In the genomic region with DNA sequence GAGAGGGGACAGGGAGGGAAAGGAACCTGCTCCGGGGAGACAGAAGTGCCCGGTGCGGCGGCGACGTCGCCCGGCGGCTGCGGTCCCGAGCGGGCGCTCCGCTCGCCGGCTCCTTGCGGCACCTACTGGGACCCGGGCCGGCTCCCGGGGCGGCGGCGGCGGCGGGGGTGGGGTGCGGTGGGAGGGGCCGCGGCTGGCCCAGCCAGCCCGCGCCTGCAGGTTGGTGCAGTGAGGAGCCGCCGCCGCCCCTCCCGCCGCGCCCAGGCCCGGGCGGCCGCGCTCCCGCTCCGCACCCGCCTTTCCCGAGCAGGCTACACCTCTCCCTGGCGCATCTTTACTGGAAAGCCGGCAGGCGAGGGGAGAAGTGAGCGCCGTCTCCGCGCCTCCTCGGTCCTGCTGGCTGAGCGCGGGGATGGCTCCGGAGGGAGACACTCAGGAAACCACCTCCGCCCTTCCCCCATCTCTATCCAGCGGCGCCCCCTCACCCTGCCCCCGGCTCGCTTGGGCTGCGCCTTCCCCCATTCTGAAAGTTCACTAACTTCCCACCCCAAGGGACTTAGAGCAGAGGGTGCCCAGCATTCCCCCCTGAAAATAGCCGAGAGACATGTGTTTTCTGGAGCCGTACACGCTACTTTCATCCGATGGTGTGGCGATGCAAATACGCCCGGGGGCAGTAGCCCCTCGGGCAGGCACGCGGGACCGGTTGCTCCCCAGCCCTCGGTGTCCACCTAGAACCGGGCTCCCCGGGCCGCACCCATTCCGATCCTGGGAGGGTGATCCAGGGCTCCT, we compare ENCODE assay signal across 8 cellular contexts. TPM values are rescaled to one million over a fixed set of nuclear protein-coding genes. Genes with fewer than 3 reads are reported as not detected.
A peak's percentile ranks its signal among the peaks of the same experiment; 100 is the strongest.
DNase-seq lines count a peak whose midpoint lies in the region; ATAC-seq and TF ChIP-seq lines count a peak whose summit lies in the region.

A gene (minus strand): TSS at position 127 of the 789 bp plus-strand sequence.

- peak within 1 kb of the TSS; percentile 96 for H4K8ac ChIP-seq in neuronal stem cell (ENCODE audit: low read depth, low read length)

- peak within 1 kb of the TSS; percentile 99 for H3K18ac ChIP-seq in neuronal stem cell (ENCODE audit: low read length)

- H2BK15ac ChIP-seq in neuronal stem cell (ENCODE audit: low read length), result peak within 1 kb of the TSS; percentile 97

- no peaks in the 10 kb centered on the region for H3K36me3 ChIP-seq in neuronal stem cell (replicated peaks in 1 of 2; ENCODE audit: control insufficient read depth in 2 of 2, insufficient read depth in 2 of 2, low read length in 2 of 2)

- H3K27ac ChIP-seq in neuronal stem cell (replicated peaks; ENCODE audit: low read length), result peak within 1 kb of the TSS; percentile 72

- H3K4me3 ChIP-seq in epithelial cell of esophagus (ENCODE audit: low read length) (peak within 1 kb of the TSS; percentile 51), neuronal stem cell (ENCODE audit: low read length in 2 of 2) (peak within 1 kb of the TSS; percentile 52 to 97)

- H3K27me3 ChIP-seq in neuronal stem cell (ENCODE audit: control insufficient read depth in 3 of 3, insufficient read depth in 3 of 3, low read depth in 1 of 3, low read length in 3 of 3), result peaks cover 0 to 39% (median 10%) of the 10 kb centered on the region in 3 experiments

- H3K9me3 ChIP-seq in neuronal stem cell (replicated peaks in 1 of 2; ENCODE audit: control insufficient read depth in 2 of 2, insufficient read depth in 1 of 2, low read depth in 1 of 2, low read length in 2 of 2), result no peaks in the 10 kb centered on the region

- peak within 1 kb of the TSS; percentile 89 for H3K9ac ChIP-seq in neuronal stem cell (ENCODE audit: low read depth, low read length, poor library complexity)

- ATAC-seq in HG03442 (IDR thresholded peaks at IDR 0.05; ENCODE audit: unreplicated experiment), result no peak

- peak within 1 kb of the TSS; percentile 87 for H2BK5ac ChIP-seq in neuronal stem cell (ENCODE audit: low read length)

- H3K14ac ChIP-seq in neuronal stem cell (ENCODE audit: low read length), result peak within 1 kb of the TSS; percentile 82

- peak within 1 kb of the TSS; percentile 87 for H2BK120ac ChIP-seq in neuronal stem cell (ENCODE audit: low read depth, low read length)

- H2AK5ac ChIP-seq in neuronal stem cell (ENCODE audit: low read depth, low read length), result peak within 1 kb of the TSS; percentile 56

- peaks cover 2 to 4% of the 10 kb centered on the region in 2 donors for H3K4me1 ChIP-seq in neuronal stem cell (ENCODE audit: control insufficient read depth in 2 of 2, insufficient read depth in 1 of 2, low read depth in 1 of 2, low read length in 2 of 2)

- DNase-seq in NCI-H2081 (lab: John Stamatoyannopoulos, UW), result peak; percentile 59 to 79
- DNase-seq in NCI-H2081 treated with DMSO at 0.1 percent for 48 hours (lab: John Stamatoyannopoulos, UW), result no peak
- DNase-seq in NCI-H69 (lab: John Stamatoyannopoulos, UW), result peak; percentile 74
- DNase-seq in epithelial cell of esophagus (ENCODE audit: low read depth), result peak; percentile 57
- peak; percentile 35 for DNase-seq in neuronal stem cell (ENCODE audit: low spot score)
- no peak for DNase-seq in 8988T
- DNase-seq in HuH-7 (ENCODE audit: low spot score), result no peak

- no peak for TF ChIP-seq CTCF in epithelial cell of esophagus (IDR thresholded peaks at IDR 0.05; ENCODE audit: insufficient read depth, low read depth, low read length, missing control alignments)

- no CpG with 5 or more reads among the region's 77 CpGs for WGBS in neuronal stem cell (ENCODE audit: extremely low coverage in 2 of 2, insufficient read length in 2 of 2, insufficient replicate concordance in 1 of 2), 2 donors

- H3K23ac ChIP-seq in neuronal stem cell (ENCODE audit: low read depth, low read length, poor library complexity), result no peak within 1 kb of the TSS

- peak within 1 kb of the TSS; percentile 72 for H4K91ac ChIP-seq in neuronal stem cell (ENCODE audit: low read depth, low read length, poor library complexity)

- H3K79me1 ChIP-seq in neuronal stem cell (ENCODE audit: low read depth, low read length), result no peaks in the 10 kb centered on the region

- H3K4ac ChIP-seq in neuronal stem cell (ENCODE audit: low read length), result no peak within 1 kb of the TSS

- H2AFZ ChIP-seq in neuronal stem cell (ENCODE audit: low read length), result peak within 1 kb of the TSS; percentile 99

- peak within 1 kb of the TSS; percentile 99 for H3K4me2 ChIP-seq in neuronal stem cell (ENCODE audit: insufficient read depth, low read length, poor library complexity, severe bottlenecking)

- H2BK12ac ChIP-seq in neuronal stem cell (ENCODE audit: low read length), result peak within 1 kb of the TSS; percentile 97

RNA-seq across cellular contexts. Expression of the gene that starts here (rescaled TPM):
- polyA plus RNA-seq in neuronal stem cell (2013, experiment 1 of 2), result 3.0 TPM
- 2.9 TPM for polyA plus RNA-seq in neuronal stem cell (2013, experiment 2 of 2)

Comparison
In these comparisons a context has a peak if more than half of its experiments do, and no peak if none do; other contexts are left out.
1. DNase-seq: peak in NCI-H2081 (2 of 2), NCI-H69 (single experiment), epithelial cell of esophagus (single experiment) and neuronal stem cell (single experiment); none in NCI-H2081 treated with DMSO at 0.1 percent for 48 hours (single experiment), 8988T (single experiment) and HuH-7 (single experiment).